8 cellular contexts compared by ENCODE assay signal in genomic region chr12:43338848-43339526, GRCh38.
DNase-seq lines count a peak whose midpoint lies in the region; ATAC-seq and TF ChIP-seq lines count a peak whose summit lies in the region.

No MANE protein-coding gene starts in this region.

- H3K27ac ChIP-seq in 22Rv1: no peak overlapping the region
- H3K27ac ChIP-seq in liver (ENCODE audit: low read depth in 1 of 2, low read length in 2 of 2): no peak overlapping the region
- no peak overlapping the region for H3K27ac ChIP-seq in prostate gland

- peak; percentile 74 for TF ChIP-seq CTCF in 22Rv1 (IDR thresholded peaks at IDR 0.05)
- TF ChIP-seq CTCF in liver (IDR thresholded peaks at IDR 0.05; ENCODE audit: low read depth, low read length, missing input control): peak; percentile 26
- TF ChIP-seq CTCF in prostate gland (IDR thresholded peaks at IDR 0.05): peak in 2 of 4 experiments; percentile 54 to 57

- H3K4me3 ChIP-seq in liver (ENCODE audit: low read depth in 1 of 3, low read length in 3 of 3) (no peak overlapping the region), prostate gland (no peak overlapping the region)

- H3K4me1 ChIP-seq in liver (ENCODE audit: control insufficient read depth in 4 of 4, insufficient read depth in 4 of 4, low read length in 3 of 4): peaks cover 0 to 2% (median 0%) of the 10 kb centered on the region in 4 donors
- no peaks in the 10 kb centered on the region for H3K4me1 ChIP-seq in prostate gland (replicated peaks)

- H3K9me3 ChIP-seq in liver (ENCODE audit: control insufficient read depth in 4 of 4, low read length in 3 of 4): no peaks in the 10 kb centered on the region
- no peaks in the 10 kb centered on the region for H3K9me3 ChIP-seq in prostate gland

- ATAC-seq in GM18861 (IDR thresholded peaks at IDR 0.05; ENCODE audit: unreplicated experiment) (peak; percentile 49), HG02973 (IDR thresholded peaks at IDR 0.05; ENCODE audit: unreplicated experiment) (peak; percentile 35)
- no peak for ATAC-seq in stimulated activated naive CD8-positive, alpha-beta T cell treated with anti-CD3 and anti-CD28 coated beads, Interleukin-15, Interleukin-2, amounts not matched to agents 100 U/mL and 50 U/mL, for 24 hours

- H3K27me3 ChIP-seq in liver (ENCODE audit: control insufficient read depth in 4 of 4, insufficient read depth in 4 of 4, low read length in 3 of 4) (no peaks in the 10 kb centered on the region), prostate gland (replicated peaks; ENCODE audit: insufficient read depth) (no peaks in the 10 kb centered on the region)

- intact Hi-C loops in prostate gland (cut with DNase I): loop anchor here (2.0 to 5.0 kb wide), 3 partner anchors 752 to 1207 kb away; partner anchors contain the start of gene PRICKLE1

- H3K9ac ChIP-seq in liver (ENCODE audit: low read depth in 1 of 2, low read length in 2 of 2): no peak overlapping the region

- no peak for TF ChIP-seq POLR2A in prostate gland (IDR thresholded peaks at IDR 0.05)

- DNase-seq in NCI-H2081 treated with DMSO at 0.1 percent for 48 hours (lab: John Stamatoyannopoulos, UW) (peak; percentile 16), brain pericyte (ENCODE audit: low read depth, low spot score) (peak; percentile 69), prostate gland (ENCODE audit: low spot score) (no peak)
- no peak for DNase-seq in stimulated activated naive CD8-positive, alpha-beta T cell treated with anti-CD3 and anti-CD28 coated beads, Interleukin-15, Interleukin-2, amounts not matched to agents 100 U/mL and 50 U/mL, for 24 hours

- TF ChIP-seq RAD21 in liver (IDR thresholded peaks at IDR 0.05): peak; percentile 72 to 73

- H3K36me3 ChIP-seq in liver (ENCODE audit: control insufficient read depth in 4 of 4, insufficient read depth in 3 of 4, low read depth in 1 of 4, low read length in 3 of 4) (no peaks in the 10 kb centered on the region), prostate gland (no peaks in the 10 kb centered on the region)

TF ChIP-seq in liver, 16 proteins besides CTCF, POLR2A, EP300 and RAD21:
- TF ChIP-seq YY1 (IDR thresholded peaks at IDR 0.05) (no peak), NR2F2 (IDR thresholded peaks at IDR 0.05) (peak; percentile 90), RXRA (IDR thresholded peaks at IDR 0.05) (peak; percentile 88 to 90), ZBTB33 (IDR thresholded peaks at IDR 0.05) (no peak), SP1 (IDR thresholded peaks at IDR 0.05) (peak; percentile 8), TAF1 (conservative IDR thresholded peaks at IDR 0.05) (no peak), MAX (IDR thresholded peaks at IDR 0.05) (no peak), JUND (IDR thresholded peaks at IDR 0.05) (peak; percentile 36 to 58), EGR1 (IDR thresholded peaks at IDR 0.05; ENCODE audit: low read depth in 2 of 2) (no peak), REST (IDR thresholded peaks at IDR 0.05) (no peak), HNF4A (conservative IDR thresholded peaks at IDR 0.05) (no peak), GABPA (IDR thresholded peaks at IDR 0.05 in 1 of 2, conservative IDR thresholded peaks at IDR 0.05 in 1 of 2) (no peak), FOXA1 (IDR thresholded peaks at IDR 0.05) (no peak), ATF3 (IDR thresholded peaks at IDR 0.05) (no peak), HNF4G (IDR thresholded peaks at IDR 0.05) (no peak), FOXA2 (IDR thresholded peaks at IDR 0.05) (no peak)

Comparison
In these comparisons a context has a peak if more than half of its experiments do, and no peak if none do; other contexts are left out.
1. DNase-seq: peak in NCI-H2081 treated with DMSO at 0.1 percent for 48 hours (single experiment) and brain pericyte (single experiment); none in prostate gland (single experiment) and stimulated activated naive CD8-positive, alpha-beta T cell treated with anti-CD3 and anti-CD28 coated beads, Interleukin-15, Interleukin-2, amounts not matched to agents 100 U/mL and 50 U/mL, for 24 hours (single experiment).